Comparison of ENCODE assay signal across 33 cellular contexts in genomic region chr11:25037431-25037830, GRCh38.
"Had no signal": no experiment of that assay in that cellular context is flagged by ENCODE, and none has a peak within 500 bp of the region (broad histone marks: within the 10 kb centered on the region; RNA-seq: fewer than 3 reads in every experiment).

No MANE protein-coding gene starts in this region.

- H3K27me3 ChIP-seq: MG63 had no signal

- H3K4me3 ChIP-seq: MG63 had no signal

- H3K36me3 ChIP-seq: MG63 had no signal

- H3K9me3 ChIP-seq: MG63 had no signal

- DNase-seq: Karpas-422, Kasumi-1, MG63, MV-4-11, NCI-H1048, NCI-H1092, NCI-H1092 treated with DMSO at 0.1 percent for 48 hours, NCI-H1105, NCI-H1105 treated with DMSO at 0.1 percent for 48 hours, NCI-H1417, NCI-H1417 treated with DMSO at 0.1 percent for 48 hours, NCI-H1436, NCI-H1436 treated with DMSO at 0.1 percent for 48 hours, NCI-H146, NCI-H1694, NCI-H1694 treated with DMSO at 0.1 percent for 48 hours, NCI-H187, NCI-H187 treated with DMSO at 0.1 percent for 48 hours, NCI-H1930, NCI-H2029, NCI-H2029 treated with DMSO at 0.1 percent for 48 hours, NCI-H2081, NCI-H2081 treated with DMSO at 0.1 percent for 48 hours, NCI-H2107, NCI-H2171, NCI-H2171 treated with DMSO at 0.1 percent for 48 hours, NCI-H2227 treated with DMSO at 0.1 percent for 48 hours, NCI-H345, NCI-H446, NCI-H446 treated with DMSO at 0.1 percent for 48 hours, NCI-H510A, NCI-H510A treated with DMSO at 0.1 percent for 48 hours, NCI-H524 had no signal
